ENCODE assay signal across 5 cellular contexts in genomic region chr12:7881736-7882120, GRCh38. TPM values are rescaled to one million over a fixed set of nuclear protein-coding genes. Genes with fewer than 3 reads are reported as not detected.
"Had no signal": no experiment of that assay in that cellular context is flagged by ENCODE, and none has a peak within 500 bp of the region (broad histone marks: within the 10 kb centered on the region; RNA-seq: fewer than 3 reads in every experiment).

No MANE protein-coding gene starts in this region.

RNA-seq across cellular contexts. Expression of gene SLC2A14, which starts 9.0 kb away (rescaled TPM):
- total RNA-seq: LHCN-M2, MCF 10A, NCI-H460, Right ventricle myocardium inferior, SK-MEL-5 had no signal
